1 cellular context compared by ENCODE assay signal in genomic region chr5:168273056-168273980, GRCh38.
TF ChIP-seq lines count a peak whose summit lies in the region.

No MANE protein-coding gene starts in this region.

TF ChIP-seq in IMR-90, 13 proteins besides CTCF, POLR2A, EP300 and RAD21:
- TF ChIP-seq CHD1 (IDR thresholded peaks at IDR 0.05; ENCODE audit: low read depth, low read length), result no peak
- TF ChIP-seq RFX5 (IDR thresholded peaks at IDR 0.05; ENCODE audit: low read depth, low read length), result no peak
- TF ChIP-seq FOS (IDR thresholded peaks at IDR 0.05; ENCODE audit: low read depth, low read length), result no peak
- no peak for TF ChIP-seq RCOR1 (IDR thresholded peaks at IDR 0.05; ENCODE audit: insufficient replicate concordance, low read length)
- no peak for TF ChIP-seq MXI1 (IDR thresholded peaks at IDR 0.05; ENCODE audit: borderline replicate concordance, low read depth, low read length)
- TF ChIP-seq MAFK (IDR thresholded peaks at IDR 0.05; ENCODE audit: low read depth, low read length), result no peak
- TF ChIP-seq NFE2L2 (IDR thresholded peaks at IDR 0.05; ENCODE audit: low read depth, low read length), result no peak
- no peak for TF ChIP-seq BHLHE40 (IDR thresholded peaks at IDR 0.05; ENCODE audit: low read depth, low read length)
- no peak for TF ChIP-seq ELK1 (IDR thresholded peaks at IDR 0.05; ENCODE audit: borderline replicate concordance, low read depth, low read length)
- no peak for TF ChIP-seq CEBPB (IDR thresholded peaks at IDR 0.05; ENCODE audit: low read depth, low read length)
- TF ChIP-seq SMC3 (IDR thresholded peaks at IDR 0.05; ENCODE audit: low read depth, low read length), result no peak
- no peak for TF ChIP-seq USF2 (IDR thresholded peaks at IDR 0.05; ENCODE audit: low read depth, low read length)
- TF ChIP-seq MAZ (IDR thresholded peaks at IDR 0.05; ENCODE audit: borderline replicate concordance, low read depth, low read length), result no peak
TF ChIP-seq in IMR-90: peak in this region for 0.
